Comparison of ENCODE assay signal across 8 cellular contexts in genomic region chr15:78565097-78565950, GRCh38. TPM values are rescaled to one million over a fixed set of nuclear protein-coding genes. Genes with fewer than 3 reads are reported as not detected.
DNase-seq lines count a peak whose midpoint lies in the region; ATAC-seq, FAIRE-seq and TF ChIP-seq lines count a peak whose summit lies in the region.

CHRNA5 (plus strand) TSS chr15:78565520; CDS start chr15:78565720, 200 bp downstream.

- BruUV-seq in K562 (replicated peaks; lab: Mats Ljungman, UMichigan) = no TSS peak

- no peak for TF ChIP-seq RAD21 in K562 (CRISPR knock-in tag; conservative IDR thresholded peaks at IDR 0.05 in 1 of 2, IDR thresholded peaks at IDR 0.05 in 1 of 2)

- H3K4me3 ChIP-seq in K562 = peak within 1 kb of the TSS; percentile 69
- peak within 1 kb of the TSS; percentile 88 for H3K4me3 ChIP-seq in iPS-18a (ENCODE audit: low read length)

- in situ Hi-C loops in K562 (cut with MboI) = no loop called here

- FAIRE-seq in GM12892 (lab: Jason Lieb, UNC) (peak; percentile 69), K562 (lab: Jason Lieb, UNC) (peak; percentile 54)

- TF ChIP-seq CTCF in K562 (IDR thresholded peaks at IDR 0.05 in 2 of 3, conservative IDR thresholded peaks at IDR 0.05 in 1 of 3; ENCODE audit: insufficient read depth in 2 of 3, low read depth in 1 of 3, low read length in 3 of 3) = no peak

- H4K20me1 ChIP-seq in K562 (replicated peaks; ENCODE audit: control insufficient read depth, insufficient read depth, low read length) = no peaks in the 10 kb centered on the region

- H3K27ac ChIP-seq in K562 (ENCODE audit: extremely low read depth, low read depth, low read length) (peak within 1 kb of the TSS; percentile 57), iPS-18a (ENCODE audit: low read length) (peak within 1 kb of the TSS; percentile 17)

- H3K4me1 ChIP-seq in K562 (replicated peaks in 1 of 2; ENCODE audit: control insufficient read depth in 2 of 2, insufficient read depth in 2 of 2, low read length in 2 of 2) = peaks cover 8 to 22% of the 10 kb centered on the region in 2 experiments; a peak in 4 of 5 replicates
- no peaks in the 10 kb centered on the region for H3K4me1 ChIP-seq in iPS-18a (ENCODE audit: control insufficient read depth, low read depth, low read length)

- peak within 1 kb of the TSS; percentile 64 to 89 for H3K9ac ChIP-seq in K562 (ENCODE audit: insufficient read depth in 1 of 2, low read depth in 2 of 2, low read length in 2 of 2)
- peak within 1 kb of the TSS; percentile 60 for H3K9ac ChIP-seq in iPS-18a (ENCODE audit: low read length)

- WGBS in K562 (ENCODE audit: insufficient coverage, low coverage, missing lambda C conversion rate) = under 1% methylated on average over 37 of the region's 75 CpGs

- H3K4me2 ChIP-seq in K562 (ENCODE audit: insufficient read depth, low read length) = peak within 1 kb of the TSS; percentile 88

- DNase-seq in GM12892 (ENCODE audit: insufficient read length) (peak; percentile 73), NCI-H1930 (lab: John Stamatoyannopoulos, UW) (peak; percentile 74 to 81), T1000 (lab: John Stamatoyannopoulos, UW) (peak; percentile 72), K562 (ENCODE audit: extremely low read depth in 1 of 4, low spot score in 3 of 4) (peak; percentile 90 to 95 (median 94))
- peak; percentile 84 for DNase-seq in stimulated activated CD4-positive, alpha-beta T cell treated with anti-CD3 and anti-CD28 coated beads, Interleukin-12 subunit alpha, Interleukin-12 subunit beta, amount 100 ng/mL, for 4 hours

- TF ChIP-seq EP300 in K562 (IDR thresholded peaks at IDR 0.05; ENCODE audit: low read length) = peak; percentile 46; the same call in 1 of the 2 replicates

- POLR2A ChIA-PET in K562 (lab: Yijun Ruan, JAX) = interaction anchor here (0.6 to 5.4 kb wide), 10 partner anchors 10 to 196 kb away, joined by 3 to 62 read pairs (median 4); partner anchors contain the start of gene PSMA4

- peak within 1 kb of the TSS; percentile 85 for H2AFZ ChIP-seq in K562 (ENCODE audit: low read depth, low read length)

- no peaks in the 10 kb centered on the region for H3K36me3 ChIP-seq in K562 (ENCODE audit: control insufficient read depth, insufficient read depth, low read length)
- no peaks in the 10 kb centered on the region for H3K36me3 ChIP-seq in iPS-18a (ENCODE audit: control insufficient read depth, low read depth, low read length)

- ATAC-seq in HG02938 (IDR thresholded peaks at IDR 0.05; ENCODE audit: unreplicated experiment) (peak; percentile 70), K562 (peak; percentile 96), HG03457 (IDR thresholded peaks at IDR 0.05; ENCODE audit: unreplicated experiment) (no peak)

- CTCF ChIA-PET in K562 (lab: Yijun Ruan, JAX; ENCODE audit: low intra/inter-chr PET ratio) = no interaction called here

- TF ChIP-seq POLR2A in GM12892 (IDR thresholded peaks at IDR 0.05; ENCODE audit: low read depth, low read length) = peak; percentile 77
- TF ChIP-seq POLR2A in K562 (conservative IDR thresholded peaks at IDR 0.05) = peak; percentile 77

- H3K9me3 ChIP-seq in K562 (replicated peaks; ENCODE audit: control insufficient read depth, insufficient read depth, low read depth, low read length) (no peaks in the 10 kb centered on the region), iPS-18a (ENCODE audit: control insufficient read depth, low read depth, low read length) (no peaks in the 10 kb centered on the region)

- H3K27me3 ChIP-seq in K562 (ENCODE audit: control insufficient read depth in 2 of 2, insufficient read depth in 2 of 2, low read length in 2 of 2) = no peaks in the 10 kb centered on the region
- H3K27me3 ChIP-seq in iPS-18a (ENCODE audit: control insufficient read depth, insufficient read depth, low read length) = no peaks in the 10 kb centered on the region

- peaks cover 4% of the 10 kb centered on the region; the same call in 2 of the 3 replicates for H3K79me2 ChIP-seq in K562 (ENCODE audit: control insufficient read depth, insufficient read depth, low read length)

- H3K9me1 ChIP-seq in K562 (ENCODE audit: control insufficient read depth, insufficient read depth, low read length) = no peaks in the 10 kb centered on the region

- intact Hi-C loops in K562 (cut with micrococcal nuclease) = no loop called here

TF ChIP-seq in K562, 482 proteins besides CTCF, POLR2A, EP300 and RAD21 (continues in another document):
- TF ChIP-seq TCF3 (CRISPR knock-in tag; IDR thresholded peaks at IDR 0.05) (peak; percentile 77), MYC (IDR thresholded peaks at IDR 0.05; ENCODE audit: low read depth, low read length) (peak; percentile 70), MYC (CRISPR knock-in tag; IDR thresholded peaks at IDR 0.05; ENCODE audit: borderline replicate concordance, low read depth) (no peak), CXXC5 (CRISPR knock-in tag; IDR thresholded peaks at IDR 0.05) (peak; percentile 74), SIN3A (IDR thresholded peaks at IDR 0.05; ENCODE audit: borderline replicate concordance in 2 of 2, control insufficient read depth in 1 of 2, low read depth in 2 of 2, low read length in 2 of 2) (0 out of 4 replicates have a peak, but pooled peaks of 1 of the 2 experiments have one; percentile 40), HDAC1 (IDR thresholded peaks at IDR 0.05) (peak in 1 of 2 experiments; percentile 58; a peak in 1 of 4 replicates), ELF1 (tag; IDR thresholded peaks at IDR 0.05) (0 out of 2 replicates have a peak, but pooled peaks have one; percentile 36), NRF1 (conservative IDR thresholded peaks at IDR 0.05 in 1 of 2, IDR thresholded peaks at IDR 0.05 in 1 of 2) (peak in 1 of 2 experiments; percentile 45; a peak in 3 of 4 replicates), RREB1 (CRISPR knock-in tag; IDR thresholded peaks at IDR 0.05) (peak; percentile 89), ARID1B (IDR thresholded peaks at IDR 0.05) (peak; percentile 83), STAT5A (IDR thresholded peaks at IDR 0.05; ENCODE audit: borderline replicate concordance, low read length) (0 out of 2 replicates have a peak, but pooled peaks have one; percentile 44), SAFB (IDR thresholded peaks at IDR 0.05; ENCODE audit: borderline replicate concordance, low read depth, low read length) (peak; percentile 72; the same call in 1 of the 2 replicates), CHD1 (IDR thresholded peaks at IDR 0.05; ENCODE audit: low read length) (peak; percentile 50), ESRRA (IDR thresholded peaks at IDR 0.05; ENCODE audit: borderline replicate concordance, low read depth) (peak; percentile 93)

RNA-seq across cellular contexts. Expression of gene CHRNA5, which starts in this region (rescaled TPM):
- polyA plus RNA-seq in GM12892 (2012; ENCODE audit: missing spikeins) = 8.4 TPM
- 9.5 and 17.7 TPM in 2 replicates for total RNA-seq in K562 (2011; cell fraction: chromatin; rRNA removed; ENCODE audit: low replicate concordance)
- 5.2 and 8.6 TPM in 2 replicates for total RNA-seq in K562 (2011; cell fraction: nucleolus; rRNA removed)
- total RNA-seq in K562 (2011; cell fraction: nucleoplasm; rRNA removed) = 8.6 and 12.1 TPM in 2 replicates
- total RNA-seq in K562 (2014; rRNA removed) (6.0 and 6.5 TPM in 2 replicates), K562 (2014; rRNA removed; fragmentation: Illumina TruSeq; extraction: Trizol) (16.1 and 17.3 TPM in 2 replicates), K562 (2015; rRNA removed; fragmentation: Illumina TruSeq; extraction: Trizol) (8.0 and 11.0 TPM in 2 replicates), K562 (2021) (13.4 and 14.9 TPM in 2 replicates)
- polyA plus RNA-seq in K562 (2011; rRNA removed) (6.1 and 13.6 TPM in 2 replicates), K562 (2014; fragmentation: Illumina TruSeq; extraction: Trizol) (11.4 and 12.4 TPM in 2 replicates), K562 (2014; fragmentation: Nextera tagmentation; extraction: Ambion mirVana) (1 to 10 TPM; 2.8 to 3.4 TPM), K562 (2014; rRNA removed) (7.1 and 11.7 TPM in 2 replicates)
- 2.1 and 3.9 TPM in 2 replicates for polyA plus RNA-seq in K562 (2011; cell fraction: cytosol; rRNA removed)
- 1.9 and 2.2 TPM in 2 replicates for polyA plus RNA-seq in K562 (2011; cell fraction: nucleus; rRNA removed)
- polyA plus RNA-seq in K562 (2012) = 7.2 and 12.4 TPM in 2 replicates
- 5.6 and 12.7 TPM in 2 replicates for polyA minus RNA-seq in K562 (2011; rRNA and poly(A)+ RNA removed)
- 2.1 and 4.4 TPM in 2 replicates for polyA minus RNA-seq in K562 (2011; cell fraction: cytosol; rRNA and poly(A)+ RNA removed)
- polyA minus RNA-seq in K562 (2011; cell fraction: nucleus; rRNA and poly(A)+ RNA removed) = 1.1 and 1.3 TPM in 2 replicates
